11 cellular contexts compared by ENCODE assay signal in genomic region chr17:76146053-76146875, GRCh38. TPM values are rescaled to one million over a fixed set of nuclear protein-coding genes. Genes with fewer than 3 reads are reported as not detected.
DNase-seq lines count a peak whose midpoint lies in the region; ATAC-seq and TF ChIP-seq lines count a peak whose summit lies in the region.
"Had no signal": no experiment of that assay in that cellular context is flagged by ENCODE, and none has a peak within 500 bp of the region (broad histone marks: within the 10 kb centered on the region; RNA-seq: fewer than 3 reads in every experiment).

No MANE protein-coding gene starts in this region.

- H3K36me3 ChIP-seq in Peyer's patch, result no peaks in the 10 kb centered on the region

- TF ChIP-seq CTCF in Peyer's patch (IDR thresholded peaks at IDR 0.05), result no peak

- no peak overlapping the region for H3K4me3 ChIP-seq in Peyer's patch

- no peaks in the 10 kb centered on the region for H3K27me3 Mint-ChIP-seq in activated CD4-positive, alpha-beta T cell treated with anti-CD3 and anti-CD28 coated beads for 36 hours
- no peaks in the 10 kb centered on the region for H3K27me3 Mint-ChIP-seq in effector memory CD8-positive, alpha-beta T cell

- H3K27ac ChIP-seq in Peyer's patch, result peak overlapping the region; percentile 61 to 82 (median 74)

- no peaks in the 10 kb centered on the region for H3K9me3 Mint-ChIP-seq in activated CD4-positive, alpha-beta T cell treated with anti-CD3 and anti-CD28 coated beads for 36 hours (ENCODE audit: low read depth)
- no peaks in the 10 kb centered on the region for H3K9me3 Mint-ChIP-seq in effector memory CD8-positive, alpha-beta T cell
- no peaks in the 10 kb centered on the region for H3K9me3 Mint-ChIP-seq in stimulated activated effector memory CD8-positive, alpha-beta T cell treated with anti-CD3 and anti-CD28 coated beads, Interleukin-12 subunit alpha, Interleukin-12 subunit beta, amount 100 ng/mL, for 72 hours

- POLR2A ChIA-PET in activated CD4-positive, alpha-beta T cell treated with anti-CD3 and anti-CD28 coated beads for 36 hours (lab: Charles Lee), result no interaction called here

- intact Hi-C loops in activated CD4-positive, alpha-beta T cell treated with anti-CD3 and anti-CD28 coated beads for 36 hours (cut with DNase I, micrococcal nuclease), result no loop called here

- peak; percentile 31 for ATAC-seq in activated CD4-positive, alpha-beta T cell treated with anti-CD3 and anti-CD28 coated beads for 36 hours
- ATAC-seq in effector memory CD8-positive, alpha-beta T cell (replicated peaks), result peak; percentile 3
- peak; percentile 66 for ATAC-seq in stimulated activated effector memory CD8-positive, alpha-beta T cell treated with anti-CD3 and anti-CD28 coated beads, Interleukin-12 subunit alpha, Interleukin-12 subunit beta, amount 100 ng/mL, for 72 hours
- ATAC-seq in GM18520 (IDR thresholded peaks at IDR 0.05; ENCODE audit: unreplicated experiment), result no peak

- no peaks in the 10 kb centered on the region for H3K27me3 ChIP-seq in Peyer's patch

- peak overlapping the region; percentile 90 for H3K27ac Mint-ChIP-seq in activated CD4-positive, alpha-beta T cell treated with anti-CD3 and anti-CD28 coated beads for 36 hours
- peak overlapping the region; percentile 97 to 98 for H3K27ac Mint-ChIP-seq in effector memory CD8-positive, alpha-beta T cell
- peak overlapping the region; percentile 98 for H3K27ac Mint-ChIP-seq in stimulated activated effector memory CD8-positive, alpha-beta T cell treated with anti-CD3 and anti-CD28 coated beads, Interleukin-12 subunit alpha, Interleukin-12 subunit beta, amount 100 ng/mL, for 72 hours

- no peaks in the 10 kb centered on the region for H3K9me3 ChIP-seq in Peyer's patch

- no peak for TF ChIP-seq POLR2A in Peyer's patch (IDR thresholded peaks at IDR 0.05)

- CTCF ChIA-PET in activated CD4-positive, alpha-beta T cell treated with anti-CD3 and anti-CD28 coated beads for 36 hours (lab: Charles Lee), result interaction anchor here (0.6 to 7.0 kb wide), 7 partner anchors 20 to 252 kb away, joined by 3 to 29 read pairs (median 5); no protein-coding TSS in a partner anchor

- peaks cover 3 to 24% (median 10%) of the 10 kb centered on the region in 4 donors for H3K4me1 ChIP-seq in Peyer's patch

- H3K4me1 Mint-ChIP-seq in activated CD4-positive, alpha-beta T cell treated with anti-CD3 and anti-CD28 coated beads for 36 hours, result peaks cover 57% of the 10 kb centered on the region
- H3K4me1 Mint-ChIP-seq in effector memory CD8-positive, alpha-beta T cell (ENCODE audit: low read depth in 2 of 2), result peaks cover 52 to 56% of the 10 kb centered on the region in 2 donors
- H3K4me1 Mint-ChIP-seq in stimulated activated effector memory CD8-positive, alpha-beta T cell treated with anti-CD3 and anti-CD28 coated beads, Interleukin-12 subunit alpha, Interleukin-12 subunit beta, amount 100 ng/mL, for 72 hours, result peaks cover 55% of the 10 kb centered on the region

- DNase-seq in activated CD4-positive, alpha-beta T cell treated with anti-CD3 and anti-CD28 coated beads for 36 hours, result peak; percentile 37
- no peak for DNase-seq in activated CD4-positive, alpha-beta T cell treated with anti-CD3 and anti-CD28 coated beads for 1 hour
- DNase-seq in Peyer's patch (peak in 2 of 3 donors; percentile 43), DMS153 (lab: John Stamatoyannopoulos, UW) (no peak), NCI-H524 treated with DMSO at 0.1 percent for 48 hours (lab: John Stamatoyannopoulos, UW) (no peak)
- no peak for DNase-seq in effector memory CD8-positive, alpha-beta T cell
- no peak for DNase-seq in stimulated activated effector memory CD8-positive, alpha-beta T cell treated with anti-CD3 and anti-CD28 coated beads, Interleukin-12 subunit alpha, Interleukin-12 subunit beta, amount 100 ng/mL, for 72 hours (ENCODE audit: low spot score in 2 of 2)
- DNase-seq: DND-41 had no signal

- H3K4me3 Mint-ChIP-seq in activated CD4-positive, alpha-beta T cell treated with anti-CD3 and anti-CD28 coated beads for 36 hours, result peak overlapping the region; percentile 26
- H3K4me3 Mint-ChIP-seq in effector memory CD8-positive, alpha-beta T cell, result peak overlapping the region; percentile 80 to 85
- H3K4me3 Mint-ChIP-seq in stimulated activated effector memory CD8-positive, alpha-beta T cell treated with anti-CD3 and anti-CD28 coated beads, Interleukin-12 subunit alpha, Interleukin-12 subunit beta, amount 100 ng/mL, for 72 hours, result peak overlapping the region; percentile 72

- peaks cover 9% of the 10 kb centered on the region for H3K36me3 Mint-ChIP-seq in activated CD4-positive, alpha-beta T cell treated with anti-CD3 and anti-CD28 coated beads for 36 hours (ENCODE audit: low read depth)
- peaks cover 17% of the 10 kb centered on the region for H3K36me3 Mint-ChIP-seq in effector memory CD8-positive, alpha-beta T cell (ENCODE audit: insufficient read depth)
- H3K36me3 Mint-ChIP-seq in stimulated activated effector memory CD8-positive, alpha-beta T cell treated with anti-CD3 and anti-CD28 coated beads, Interleukin-12 subunit alpha, Interleukin-12 subunit beta, amount 100 ng/mL, for 72 hours, result peaks cover 14% of the 10 kb centered on the region

RNA-seq across cellular contexts. Expression of gene FOXJ1, which starts 5.2 kb away (rescaled TPM):
- under 1 TPM; 0.47 to 0.53 TPM for total RNA-seq in activated CD4-positive, alpha-beta T cell treated with anti-CD3 and anti-CD28 coated beads for 36 hours
- not detected for total RNA-seq in Peyer's patch
- total RNA-seq: A172, RPMI7951 had no signal

RNA-seq across cellular contexts. Expression of gene EXOC7, which starts 42.7 kb away (rescaled TPM):
- 10 to 100 TPM; 73.0 to 77.0 TPM for total RNA-seq in activated CD4-positive, alpha-beta T cell treated with anti-CD3 and anti-CD28 coated beads for 36 hours
- 100 to 1,000 TPM; 113 to 160 (median 134) TPM for total RNA-seq in Peyer's patch

Comparison
In these comparisons a context has a peak if more than half of its experiments do, and no peak if none do; other contexts are left out.
1. DNase-seq: peak in activated CD4-positive, alpha-beta T cell treated with anti-CD3 and anti-CD28 coated beads for 36 hours (single experiment) and Peyer's patch (2 of 3); none in activated CD4-positive, alpha-beta T cell treated with anti-CD3 and anti-CD28 coated beads for 1 hour (single experiment), effector memory CD8-positive, alpha-beta T cell (0 of 3), stimulated activated effector memory CD8-positive, alpha-beta T cell treated with anti-CD3 and anti-CD28 coated beads, Interleukin-12 subunit alpha, Interleukin-12 subunit beta, amount 100 ng/mL, for 72 hours (0 of 2), DMS153 (single experiment) and NCI-H524 treated with DMSO at 0.1 percent for 48 hours (single experiment).
2. H3K4me3 Mint-ChIP-seq: peak in every context shown above with its lines; median percentile 82 in effector memory CD8-positive, alpha-beta T cell; 72 in stimulated activated effector memory CD8-positive, alpha-beta T cell treated with anti-CD3 and anti-CD28 coated beads, Interleukin-12 subunit alpha, Interleukin-12 subunit beta, amount 100 ng/mL, for 72 hours; 26 in activated CD4-positive, alpha-beta T cell treated with anti-CD3 and anti-CD28 coated beads for 36 hours.
3. Peak in every context shown above with its lines, with median percentiles within 50 percentile points of each other: H3K27ac Mint-ChIP-seq.